1 cellular context compared by ENCODE assay signal in genomic region chr18:2655153-2655953, GRCh38.
TF ChIP-seq lines count a peak whose summit lies in the region.

TSS of gene SMCHD1 (plus strand) at chr18:2655726. CDS start at chr18:2656076, 350 bp downstream.

TF ChIP-seq in HepG2, 621 proteins besides CTCF, POLR2A, EP300 and RAD21 (continued from another document and continues in another):
- TF ChIP-seq, protein P1, sequence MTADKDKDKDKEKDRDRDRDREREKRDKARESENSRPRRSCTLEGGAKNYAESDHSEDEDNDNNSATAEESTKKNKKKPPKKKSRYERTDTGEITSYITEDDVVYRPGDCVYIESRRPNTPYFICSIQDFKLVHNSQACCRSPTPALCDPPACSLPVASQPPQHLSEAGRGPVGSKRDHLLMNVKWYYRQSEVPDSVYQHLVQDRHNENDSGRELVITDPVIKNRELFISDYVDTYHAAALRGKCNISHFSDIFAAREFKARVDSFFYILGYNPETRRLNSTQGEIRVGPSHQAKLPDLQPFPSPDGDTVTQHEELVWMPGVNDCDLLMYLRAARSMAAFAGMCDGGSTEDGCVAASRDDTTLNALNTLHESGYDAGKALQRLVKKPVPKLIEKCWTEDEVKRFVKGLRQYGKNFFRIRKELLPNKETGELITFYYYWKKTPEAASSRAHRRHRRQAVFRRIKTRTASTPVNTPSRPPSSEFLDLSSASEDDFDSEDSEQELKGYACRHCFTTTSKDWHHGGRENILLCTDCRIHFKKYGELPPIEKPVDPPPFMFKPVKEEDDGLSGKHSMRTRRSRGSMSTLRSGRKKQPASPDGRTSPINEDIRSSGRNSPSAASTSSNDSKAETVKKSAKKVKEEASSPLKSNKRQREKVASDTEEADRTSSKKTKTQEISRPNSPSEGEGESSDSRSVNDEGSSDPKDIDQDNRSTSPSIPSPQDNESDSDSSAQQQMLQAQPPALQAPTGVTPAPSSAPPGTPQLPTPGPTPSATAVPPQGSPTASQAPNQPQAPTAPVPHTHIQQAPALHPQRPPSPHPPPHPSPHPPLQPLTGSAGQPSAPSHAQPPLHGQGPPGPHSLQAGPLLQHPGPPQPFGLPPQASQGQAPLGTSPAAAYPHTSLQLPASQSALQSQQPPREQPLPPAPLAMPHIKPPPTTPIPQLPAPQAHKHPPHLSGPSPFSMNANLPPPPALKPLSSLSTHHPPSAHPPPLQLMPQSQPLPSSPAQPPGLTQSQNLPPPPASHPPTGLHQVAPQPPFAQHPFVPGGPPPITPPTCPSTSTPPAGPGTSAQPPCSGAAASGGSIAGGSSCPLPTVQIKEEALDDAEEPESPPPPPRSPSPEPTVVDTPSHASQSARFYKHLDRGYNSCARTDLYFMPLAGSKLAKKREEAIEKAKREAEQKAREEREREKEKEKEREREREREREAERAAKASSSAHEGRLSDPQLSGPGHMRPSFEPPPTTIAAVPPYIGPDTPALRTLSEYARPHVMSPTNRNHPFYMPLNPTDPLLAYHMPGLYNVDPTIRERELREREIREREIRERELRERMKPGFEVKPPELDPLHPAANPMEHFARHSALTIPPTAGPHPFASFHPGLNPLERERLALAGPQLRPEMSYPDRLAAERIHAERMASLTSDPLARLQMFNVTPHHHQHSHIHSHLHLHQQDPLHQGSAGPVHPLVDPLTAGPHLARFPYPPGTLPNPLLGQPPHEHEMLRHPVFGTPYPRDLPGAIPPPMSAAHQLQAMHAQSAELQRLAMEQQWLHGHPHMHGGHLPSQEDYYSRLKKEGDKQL (CRISPR knock-in tag; IDR thresholded peaks at IDR 0.05; ENCODE audit: low read depth): no peak
- TF ChIP-seq ZBTB40 (IDR thresholded peaks at IDR 0.05): no peak
- TF ChIP-seq ZBTB40 (CRISPR knock-in tag; IDR thresholded peaks at IDR 0.05): peak; percentile 63; the same call in 1 of the 2 replicates
- peak; percentile 91; the same call in 1 of the 2 replicates for TF ChIP-seq MTF2 (CRISPR knock-in tag; IDR thresholded peaks at IDR 0.05; ENCODE audit: borderline replicate concordance)
- TF ChIP-seq SMAD1 (CRISPR knock-in tag; IDR thresholded peaks at IDR 0.05; ENCODE audit: borderline replicate concordance, low read depth): peak; percentile 49; the same call in 1 of the 2 replicates
- TF ChIP-seq, protein P2, sequence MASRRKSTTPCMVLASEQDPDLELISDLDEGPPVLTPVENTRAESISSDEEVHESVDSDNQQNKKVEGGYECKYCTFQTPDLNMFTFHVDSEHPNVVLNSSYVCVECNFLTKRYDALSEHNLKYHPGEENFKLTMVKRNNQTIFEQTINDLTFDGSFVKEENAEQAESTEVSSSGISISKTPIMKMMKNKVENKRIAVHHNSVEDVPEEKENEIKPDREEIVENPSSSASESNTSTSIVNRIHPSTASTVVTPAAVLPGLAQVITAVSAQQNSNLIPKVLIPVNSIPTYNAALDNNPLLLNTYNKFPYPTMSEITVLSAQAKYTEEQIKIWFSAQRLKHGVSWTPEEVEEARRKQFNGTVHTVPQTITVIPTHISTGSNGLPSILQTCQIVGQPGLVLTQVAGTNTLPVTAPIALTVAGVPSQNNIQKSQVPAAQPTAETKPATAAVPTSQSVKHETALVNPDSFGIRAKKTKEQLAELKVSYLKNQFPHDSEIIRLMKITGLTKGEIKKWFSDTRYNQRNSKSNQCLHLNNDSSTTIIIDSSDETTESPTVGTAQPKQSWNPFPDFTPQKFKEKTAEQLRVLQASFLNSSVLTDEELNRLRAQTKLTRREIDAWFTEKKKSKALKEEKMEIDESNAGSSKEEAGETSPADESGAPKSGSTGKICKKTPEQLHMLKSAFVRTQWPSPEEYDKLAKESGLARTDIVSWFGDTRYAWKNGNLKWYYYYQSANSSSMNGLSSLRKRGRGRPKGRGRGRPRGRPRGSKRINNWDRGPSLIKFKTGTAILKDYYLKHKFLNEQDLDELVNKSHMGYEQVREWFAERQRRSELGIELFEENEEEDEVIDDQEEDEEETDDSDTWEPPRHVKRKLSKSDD (CRISPR knock-in tag; IDR thresholded peaks at IDR 0.05; ENCODE audit: low read depth): peak; percentile 53; the same call in 1 of the 2 replicates
- peak; percentile 54; the same call in 1 of the 2 replicates for TF ChIP-seq ZNF772 (CRISPR knock-in tag; IDR thresholded peaks at IDR 0.05)
- TF ChIP-seq ZNF253 (CRISPR knock-in tag; IDR thresholded peaks at IDR 0.05; ENCODE audit: borderline replicate concordance): peak; percentile 56; the same call in 1 of the 2 replicates
- TF ChIP-seq ZNF749 (CRISPR knock-in tag; IDR thresholded peaks at IDR 0.05; ENCODE audit: borderline replicate concordance): peak; percentile 64; the same call in 1 of the 2 replicates
- no peak; the same call in 1 of the 2 replicates for TF ChIP-seq ZNF350 (CRISPR knock-in tag; IDR thresholded peaks at IDR 0.05; ENCODE audit: borderline replicate concordance, low read depth)
- peak; percentile 71; the same call in 1 of the 2 replicates for TF ChIP-seq ZNF280B (CRISPR knock-in tag; IDR thresholded peaks at IDR 0.05; ENCODE audit: borderline replicate concordance)
- peak; percentile 17; the same call in 1 of the 2 replicates for TF ChIP-seq DNMT3B (CRISPR knock-in tag; conservative IDR thresholded peaks at IDR 0.05)
- TF ChIP-seq MAZ (IDR thresholded peaks at IDR 0.05; ENCODE audit: borderline replicate concordance, low read depth, low read length): no peak; the same call in 1 of the 2 replicates
- peak; percentile 95 for TF ChIP-seq MAZ (CRISPR knock-in tag; IDR thresholded peaks at IDR 0.05; ENCODE audit: low read depth)
- TF ChIP-seq ZNF792 (CRISPR knock-in tag; IDR thresholded peaks at IDR 0.05): peak; percentile 8; the same call in 1 of the 2 replicates
- TF ChIP-seq NAIF1 (CRISPR knock-in tag; IDR thresholded peaks at IDR 0.05; ENCODE audit: borderline replicate concordance): peak; percentile 46; the same call in 1 of the 2 replicates
- no peak for TF ChIP-seq SOX6 (IDR thresholded peaks at IDR 0.05)
- TF ChIP-seq SOX6 (CRISPR knock-in tag; IDR thresholded peaks at IDR 0.05): peak; percentile 64
- no peak for TF ChIP-seq EHMT2 (IDR thresholded peaks at IDR 0.05; ENCODE audit: borderline replicate concordance, low read depth, low read length)
- peak; percentile 68 for TF ChIP-seq MEIS2 (CRISPR knock-in tag; IDR thresholded peaks at IDR 0.05)
- TF ChIP-seq ZNF616 (CRISPR knock-in tag; IDR thresholded peaks at IDR 0.05; ENCODE audit: low read depth): peak; percentile 81
- TF ChIP-seq ZNF607 (CRISPR knock-in tag; IDR thresholded peaks at IDR 0.05; ENCODE audit: borderline replicate concordance): peak; percentile 86
- TF ChIP-seq SAFB2 (CRISPR knock-in tag; IDR thresholded peaks at IDR 0.05; ENCODE audit: borderline replicate concordance, low read depth): peak; percentile 16; the same call in 1 of the 2 replicates
- no peak for TF ChIP-seq SOX13 (IDR thresholded peaks at IDR 0.05)
- TF ChIP-seq SOX13 (CRISPR knock-in tag; conservative IDR thresholded peaks at IDR 0.05 in 1 of 2, IDR thresholded peaks at IDR 0.05 in 1 of 2): 0 out of 4 replicates have a peak, but pooled peaks of 1 of the 2 experiments have one; percentile 15
- 0 out of 2 replicates have a peak, but pooled peaks have one; percentile 21 for TF ChIP-seq GLI4 (CRISPR knock-in tag; IDR thresholded peaks at IDR 0.05; ENCODE audit: borderline replicate concordance)
- no peak; the same call in 1 of the 2 replicates for TF ChIP-seq ZNF816 (CRISPR knock-in tag; IDR thresholded peaks at IDR 0.05; ENCODE audit: borderline replicate concordance)
- 0 out of 2 replicates have a peak, but pooled peaks have one; percentile 45 for TF ChIP-seq ZNF557 (CRISPR knock-in tag; IDR thresholded peaks at IDR 0.05)
- peak; percentile 71; the same call in 1 of the 2 replicates for TF ChIP-seq TOPORS (CRISPR knock-in tag; IDR thresholded peaks at IDR 0.05)
- TF ChIP-seq SP2 (CRISPR knock-in tag; IDR thresholded peaks at IDR 0.05): no peak
- peak; percentile 60; the same call in 1 of the 2 replicates for TF ChIP-seq GATA4 (IDR thresholded peaks at IDR 0.05; ENCODE audit: borderline replicate concordance, low read depth)
- peak; percentile 46; the same call in 1 of the 2 replicates for TF ChIP-seq ZNF235 (CRISPR knock-in tag; IDR thresholded peaks at IDR 0.05; ENCODE audit: borderline replicate concordance)
- TF ChIP-seq, protein P3, sequence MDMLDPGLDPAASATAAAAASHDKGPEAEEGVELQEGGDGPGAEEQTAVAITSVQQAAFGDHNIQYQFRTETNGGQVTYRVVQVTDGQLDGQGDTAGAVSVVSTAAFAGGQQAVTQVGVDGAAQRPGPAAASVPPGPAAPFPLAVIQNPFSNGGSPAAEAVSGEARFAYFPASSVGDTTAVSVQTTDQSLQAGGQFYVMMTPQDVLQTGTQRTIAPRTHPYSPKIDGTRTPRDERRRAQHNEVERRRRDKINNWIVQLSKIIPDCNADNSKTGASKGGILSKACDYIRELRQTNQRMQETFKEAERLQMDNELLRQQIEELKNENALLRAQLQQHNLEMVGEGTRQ (IDR thresholded peaks at IDR 0.05; ENCODE audit: low read depth, low read length): no peak
- TF ChIP-seq, protein P3 (CRISPR knock-in tag; IDR thresholded peaks at IDR 0.05; ENCODE audit: borderline replicate concordance): peak; percentile 32; the same call in 1 of the 2 replicates
- TF ChIP-seq ZNF790 (CRISPR knock-in tag; IDR thresholded peaks at IDR 0.05; ENCODE audit: borderline replicate concordance): peak; percentile 90; the same call in 1 of the 2 replicates
- peak; percentile 61 for TF ChIP-seq ZNF441 (CRISPR knock-in tag; IDR thresholded peaks at IDR 0.05; ENCODE audit: borderline replicate concordance)
- TF ChIP-seq ZNF660 (CRISPR knock-in tag; IDR thresholded peaks at IDR 0.05; ENCODE audit: borderline replicate concordance, low read depth): no peak
- TF ChIP-seq ATRX (CRISPR knock-in tag; IDR thresholded peaks at IDR 0.05; ENCODE audit: borderline replicate concordance): no peak
- peak; percentile 53; the same call in 1 of the 2 replicates for TF ChIP-seq ZNF546 (CRISPR knock-in tag; conservative IDR thresholded peaks at IDR 0.05)
- no peak for TF ChIP-seq TCF7L2 (IDR thresholded peaks at IDR 0.05; ENCODE audit: low read depth, low read length)
- no peak for TF ChIP-seq ZNF549 (CRISPR knock-in tag; IDR thresholded peaks at IDR 0.05)
